In the genomic region with DNA sequence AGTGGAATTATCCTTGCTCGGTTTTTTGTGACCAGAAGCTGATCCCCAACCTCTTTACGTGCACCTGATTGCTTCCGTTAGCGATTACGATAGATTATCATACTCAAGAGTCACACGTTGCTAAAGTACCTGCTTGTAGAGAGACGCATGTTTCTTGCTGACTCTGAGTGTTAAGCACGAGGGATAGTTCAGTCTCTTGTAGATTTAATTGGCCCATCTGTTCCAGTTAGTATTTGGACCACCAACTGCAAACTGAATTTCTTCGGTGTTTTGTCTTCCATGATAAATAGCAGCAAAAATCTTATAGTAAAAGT, we compare ENCODE assay signal across 8 cellular contexts. TPM values are rescaled to one million over a fixed set of nuclear protein-coding genes. Genes with fewer than 3 reads are reported as not detected.
A peak's percentile ranks its signal among the peaks of the same experiment; 100 is the strongest.
DNase-seq lines count a peak whose midpoint lies in the region; ATAC-seq and TF ChIP-seq lines count a peak whose summit lies in the region.

No MANE protein-coding gene starts in this region.

- WGBS in esophagus, 2 donors, result 4 to 6% methylated on average over 9 of the region's 9 CpGs
- no CpG with 5 or more reads among the region's 9 CpGs for WGBS in trophoblast cell (ENCODE audit: extremely low coverage, insufficient coverage, insufficient read length)

- H2AFZ ChIP-seq in OCI-LY1 (ENCODE audit: low read length), result peak overlapping the region; percentile 60; the same call in 1 of the 2 replicates
- no peak overlapping the region for H2AFZ ChIP-seq in trophoblast cell (ENCODE audit: insufficient read depth, low read length, poor library complexity)

- H3K27me3 Mint-ChIP-seq in activated naive CD4-positive, alpha-beta T cell treated with anti-CD3 and anti-CD28 coated beads, Interleukin-2, amount 10 ng/mL, durations not matched to agents 7 days and 5 days, result peaks cover 5% of the 10 kb centered on the region

- peak overlapping the region; percentile 8 for H4K8ac ChIP-seq in trophoblast cell (ENCODE audit: low read depth, low read length)

- no peak overlapping the region for H2AK5ac ChIP-seq in trophoblast cell (ENCODE audit: low read length)

- H3K79me2 ChIP-seq in OCI-LY1 (ENCODE audit: insufficient read depth, low read length), result no peaks in the 10 kb centered on the region
- H3K79me2 ChIP-seq in trophoblast cell (ENCODE audit: control insufficient read depth, insufficient read depth, low read length, poor library complexity), result peaks cover 4% of the 10 kb centered on the region

- H3K14ac ChIP-seq in trophoblast cell (ENCODE audit: low read length), result no peak overlapping the region

- H3K4me3 ChIP-seq in OCI-LY1 (ENCODE audit: low read depth, low read length, poor library complexity, severe bottlenecking), result peak overlapping the region; percentile 77
- H3K4me3 ChIP-seq in esophagus (ENCODE audit: low read depth in 1 of 2, low read length in 2 of 2), result peak overlapping the region; percentile 10 to 88
- no peak overlapping the region for H3K4me3 ChIP-seq in trophoblast cell (ENCODE audit: low read depth, low read length)

- H3K9ac ChIP-seq in OCI-LY1 (ENCODE audit: low read length) (peak overlapping the region; percentile 81), trophoblast cell (ENCODE audit: low read length) (peak overlapping the region; percentile 35)

- no peaks in the 10 kb centered on the region for H3K27me3 ChIP-seq in OCI-LY1 (ENCODE audit: insufficient read depth, low read length)
- H3K27me3 ChIP-seq in esophagus (ENCODE audit: control insufficient read depth in 1 of 2, insufficient read depth in 2 of 2, low read length in 2 of 2), result no peaks in the 10 kb centered on the region
- no peaks in the 10 kb centered on the region for H3K27me3 ChIP-seq in trophoblast cell (ENCODE audit: insufficient read depth, low read length)

- H4K12ac ChIP-seq in trophoblast cell (ENCODE audit: low read depth, low read length), result no peak overlapping the region

- H3K27ac Mint-ChIP-seq in activated naive CD4-positive, alpha-beta T cell treated with anti-CD3 and anti-CD28 coated beads, Interleukin-2, amount 10 ng/mL, durations not matched to agents 7 days and 5 days, result peak overlapping the region; percentile 94

- DNase-seq in activated naive CD4-positive, alpha-beta T cell treated with anti-CD3 and anti-CD28 coated beads, Interleukin-2, amount 10 ng/mL, durations not matched to agents 7 days and 5 days, result no peak
- no peak for DNase-seq in activated naive CD4-positive, alpha-beta T cell treated with anti-CD3 and anti-CD28 coated beads, Interleukin-2, amount 50 U/mL, for 16 hours
- DNase-seq in trophoblast cell, result no peak
- no peak for DNase-seq in SKM-1 (lab: John Stamatoyannopoulos, UW; ENCODE audit: unreplicated experiment)
- DNase-seq in stimulated activated CD8-positive, alpha-beta memory T cell treated with anti-CD3 and anti-CD28 coated beads, Interleukin-4, amount 100 ng/mL, for 48 hours, result no peak

- H3K36me3 ChIP-seq in OCI-LY1 (ENCODE audit: insufficient read depth, low read length) (peaks cover 19% of the 10 kb centered on the region; the same call in 1 of the 2 replicates), esophagus (ENCODE audit: control insufficient read depth in 2 of 2, insufficient read depth in 2 of 2, low read length in 1 of 2) (no peaks in the 10 kb centered on the region), trophoblast cell (ENCODE audit: control insufficient read depth in 1 of 2, insufficient read depth in 2 of 2, low read length in 2 of 2) (no peaks in the 10 kb centered on the region)

- H3K9me2 ChIP-seq in OCI-LY1 (ENCODE audit: low read depth, low read length), result no peaks in the 10 kb centered on the region

- H3K27ac ChIP-seq in OCI-LY1 (ENCODE audit: low read depth, low read length, poor library complexity, severe bottlenecking) (peak overlapping the region; percentile 87), esophagus (ENCODE audit: low read depth in 2 of 2, low read length in 1 of 2) (peak overlapping the region; percentile 77 to 96), trophoblast cell (ENCODE audit: low read depth, low read length) (peak overlapping the region; percentile 24)

- H2BK120ac ChIP-seq in trophoblast cell (ENCODE audit: insufficient read depth, low read length, poor library complexity), result no peak overlapping the region

- no peak overlapping the region for H2BK5ac ChIP-seq in trophoblast cell (ENCODE audit: low read depth, low read length, poor library complexity)

- peak overlapping the region; percentile 77 for H3K4me3 Mint-ChIP-seq in activated naive CD4-positive, alpha-beta T cell treated with anti-CD3 and anti-CD28 coated beads, Interleukin-2, amount 10 ng/mL, durations not matched to agents 7 days and 5 days

- no peak overlapping the region for H3K4ac ChIP-seq in trophoblast cell (ENCODE audit: low read depth, low read length)

- TF ChIP-seq CTCF in OCI-LY1 (IDR thresholded peaks at IDR 0.05; ENCODE audit: low read length), result no peak

- no peak overlapping the region for H3K18ac ChIP-seq in trophoblast cell (ENCODE audit: low read length)

- peaks cover 17% of the 10 kb centered on the region for H3K36me3 Mint-ChIP-seq in activated naive CD4-positive, alpha-beta T cell treated with anti-CD3 and anti-CD28 coated beads, Interleukin-2, amount 10 ng/mL, durations not matched to agents 7 days and 5 days

- H3K9me3 ChIP-seq in OCI-LY1 (ENCODE audit: low read length), result no peaks in the 10 kb centered on the region
- no peaks in the 10 kb centered on the region for H3K9me3 ChIP-seq in esophagus (ENCODE audit: control insufficient read depth in 2 of 2, insufficient read depth in 1 of 2, low read depth in 1 of 2, low read length in 1 of 2)
- H3K9me3 ChIP-seq in trophoblast cell (ENCODE audit: insufficient read depth, low read depth, low read length), result no peaks in the 10 kb centered on the region

- peaks cover 4% of the 10 kb centered on the region for H3K79me1 ChIP-seq in trophoblast cell (ENCODE audit: low read length)

- H4K91ac ChIP-seq in trophoblast cell (ENCODE audit: low read depth, low read length), result no peak overlapping the region

- peaks cover 9% of the 10 kb centered on the region; the same call in 1 of the 2 replicates for H3F3A ChIP-seq in OCI-LY1 (ENCODE audit: insufficient read depth, low read length)

- peaks cover 32% of the 10 kb centered on the region for H3K4me1 Mint-ChIP-seq in activated naive CD4-positive, alpha-beta T cell treated with anti-CD3 and anti-CD28 coated beads, Interleukin-2, amount 10 ng/mL, durations not matched to agents 7 days and 5 days

- no peak overlapping the region for H2BK12ac ChIP-seq in trophoblast cell (ENCODE audit: low read length)

- H4K20me1 ChIP-seq in OCI-LY1 (ENCODE audit: insufficient read depth, low read length), result no peaks in the 10 kb centered on the region

- no peaks in the 10 kb centered on the region for H3K9me3 Mint-ChIP-seq in activated naive CD4-positive, alpha-beta T cell treated with anti-CD3 and anti-CD28 coated beads, Interleukin-2, amount 10 ng/mL, durations not matched to agents 7 days and 5 days

- peak; percentile 15 for ATAC-seq in HG02938 (IDR thresholded peaks at IDR 0.05; ENCODE audit: unreplicated experiment)

- CTCF ChIA-PET in activated naive CD4-positive, alpha-beta T cell treated with anti-CD3 and anti-CD28 coated beads, Interleukin-2, amount 10 ng/mL, durations not matched to agents 7 days and 5 days (lab: Charles Lee), result interaction anchor here (1.9 kb wide), 1 partner anchor 9 kb away, joined by 6 read pairs; no protein-coding TSS in a partner anchor

- H3K4me2 ChIP-seq in OCI-LY1 (ENCODE audit: low read length) (peak overlapping the region; percentile 85), trophoblast cell (ENCODE audit: low read length) (peak overlapping the region; percentile 82)

- no peak overlapping the region for H3K23ac ChIP-seq in trophoblast cell (ENCODE audit: low read length)

- H3K4me1 ChIP-seq in OCI-LY1 (ENCODE audit: insufficient read depth, low read length, severe bottlenecking) (peaks cover 24% of the 10 kb centered on the region), esophagus (ENCODE audit: control insufficient read depth in 2 of 2, insufficient read depth in 2 of 2, low read length in 1 of 2) (no peaks in the 10 kb centered on the region), trophoblast cell (ENCODE audit: control insufficient read depth in 1 of 2, insufficient read depth in 2 of 2, low read length in 2 of 2) (no peaks in the 10 kb centered on the region)

RNA-seq across cellular contexts. Expression of gene COX18, which starts 0.5 kb away (rescaled TPM):
- polyA plus RNA-seq in esophagus, result 1 to 10 TPM; 6.5 to 7.1 TPM
- 9.3 and 9.8 TPM in 2 replicates for polyA plus RNA-seq in trophoblast cell (2013)

Comparison
In these comparisons a context has a peak if more than half of its experiments do, and no peak if none do; other contexts are left out.
1. H3K27ac ChIP-seq: peak in every context shown above with its lines; median percentile 87 in OCI-LY1; 86 in esophagus; 24 in trophoblast cell.